In genomic region chr18:78911751-78912283, GRCh38 we compare ENCODE assay signal across 25 cellular contexts.
"Had no signal": no experiment of that assay in that cellular context is flagged by ENCODE, and none has a peak within 500 bp of the region (broad histone marks: within the 10 kb centered on the region; RNA-seq: fewer than 3 reads in every experiment).

No MANE protein-coding gene starts in this region.

- H3K9me3 ChIP-seq: esophagus squamous epithelium, heart right ventricle, lower lobe of right lung, pancreas, right lobe of liver, suprapubic skin had no signal

- H3K27ac Mint-ChIP-seq: naive thymus-derived CD8-positive, alpha-beta T cell; stimulated activated naive CD8-positive, alpha-beta T cell treated with anti-CD3 and anti-CD28 coated beads, Interleukin-15, amount 100 ng/mL, for 72 hours had no signal

- DNase-seq: cortex of kidney; effector CD4-positive, alpha-beta T cell; esophagus squamous epithelium; foreskin melanocyte; glutamatergic neuron; heart right ventricle; hippocampal formation; kidney glomerular epithelial cell; left ventricle myocardium superior; lower lobe of right lung; naive thymus-derived CD8-positive, alpha-beta T cell; nephron progenitor cell; nucleus accumbens; pancreas; retina; small intestine; stimulated activated CD4-positive, alpha-beta T cell treated with anti-CD3 and anti-CD28 coated beads, Interleukin-1b, Interleukin-23, amount 100 ng/mL, for 48 hours; stimulated activated CD4-positive, alpha-beta T cell treated with anti-CD3 and anti-CD28 coated beads, Interleukin-4, amount 100 ng/mL, for 1 hour; stimulated activated CD8-positive, alpha-beta memory T cell treated with anti-CD3 and anti-CD28 coated beads, Interleukin-4, amount 100 ng/mL, for 48 hours; stimulated activated naive CD4-positive, alpha-beta T cell; stimulated activated naive CD8-positive, alpha-beta T cell treated with anti-CD3 and anti-CD28 coated beads, Interleukin-15, amount 100 ng/mL, for 72 hours; trophoblast cell had no signal

- H3K4me3 Mint-ChIP-seq: central memory CD8-positive, alpha-beta T cell; naive thymus-derived CD8-positive, alpha-beta T cell; nephron progenitor cell; stimulated activated naive CD8-positive, alpha-beta T cell treated with anti-CD3 and anti-CD28 coated beads, Interleukin-15, amount 100 ng/mL, for 72 hours had no signal

- H3K36me3 ChIP-seq: esophagus squamous epithelium, heart right ventricle, lower lobe of right lung, pancreas, right lobe of liver, suprapubic skin had no signal

- H3K4me1 Mint-ChIP-seq: central memory CD8-positive, alpha-beta T cell; stimulated activated naive CD8-positive, alpha-beta T cell treated with anti-CD3 and anti-CD28 coated beads, Interleukin-15, amount 100 ng/mL, for 72 hours had no signal

- H3K27me3 ChIP-seq: pancreas, right lobe of liver had no signal

- H3K9me3 Mint-ChIP-seq: nephron progenitor cell had no signal

- H3K27ac ChIP-seq: esophagus squamous epithelium, heart right ventricle, lower lobe of right lung, pancreas, right lobe of liver, suprapubic skin had no signal

- H3K4me1 ChIP-seq: esophagus squamous epithelium, heart right ventricle, lower lobe of right lung, pancreas, right lobe of liver, suprapubic skin had no signal

- H3K4me3 ChIP-seq: esophagus squamous epithelium, heart right ventricle, lower lobe of right lung, pancreas, right lobe of liver, suprapubic skin had no signal
